ENCODE assay signal across 1 cellular context in the genomic region with DNA sequence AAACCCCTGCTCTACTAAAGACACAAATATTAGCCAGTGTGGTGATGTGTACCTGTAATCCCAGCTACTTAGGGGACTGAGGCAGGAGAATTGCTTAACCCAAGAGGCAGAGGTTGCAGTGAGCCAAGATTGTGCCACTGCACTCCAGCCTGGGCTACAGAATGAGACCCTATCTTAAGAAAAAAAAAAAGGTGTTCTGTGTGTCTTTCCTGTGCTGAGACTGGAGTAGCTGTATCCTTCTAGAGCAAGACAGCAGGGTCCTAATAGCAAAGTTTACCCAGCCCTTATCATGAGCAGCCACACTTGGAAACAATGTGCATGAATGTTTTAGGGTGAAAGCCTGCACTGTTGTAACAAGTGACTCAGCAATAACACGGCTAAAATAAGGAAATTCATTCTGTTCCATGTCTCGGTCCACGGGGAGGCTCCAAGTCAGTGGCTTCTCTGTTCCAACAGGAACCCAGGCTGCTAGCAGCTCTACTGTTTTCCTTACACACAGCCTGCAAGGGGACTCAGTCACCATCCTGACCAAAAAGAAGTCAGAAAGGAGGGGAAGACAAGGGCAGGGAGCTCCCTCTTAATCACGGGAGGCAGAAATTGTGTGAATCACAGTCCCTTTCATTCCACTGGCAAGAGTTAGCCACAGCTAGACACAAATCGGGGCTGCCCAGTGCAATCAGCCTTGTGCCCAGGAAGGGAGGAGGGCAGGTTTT.
A peak's percentile ranks its signal among the peaks of the same experiment; 100 is the strongest.
TF ChIP-seq lines count a peak whose summit lies in the region.

No MANE protein-coding gene starts in this region.

TF ChIP-seq in K562, 482 proteins besides CTCF, POLR2A, EP300 and RAD21 (continued from another document and continues in another):
- TF ChIP-seq, protein P1, sequence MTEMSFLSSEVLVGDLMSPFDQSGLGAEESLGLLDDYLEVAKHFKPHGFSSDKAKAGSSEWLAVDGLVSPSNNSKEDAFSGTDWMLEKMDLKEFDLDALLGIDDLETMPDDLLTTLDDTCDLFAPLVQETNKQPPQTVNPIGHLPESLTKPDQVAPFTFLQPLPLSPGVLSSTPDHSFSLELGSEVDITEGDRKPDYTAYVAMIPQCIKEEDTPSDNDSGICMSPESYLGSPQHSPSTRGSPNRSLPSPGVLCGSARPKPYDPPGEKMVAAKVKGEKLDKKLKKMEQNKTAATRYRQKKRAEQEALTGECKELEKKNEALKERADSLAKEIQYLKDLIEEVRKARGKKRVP (CRISPR knock-in tag; IDR thresholded peaks at IDR 0.05), result peak; percentile 51; the same call in 1 of the 2 replicates
- TF ChIP-seq, protein P2, sequence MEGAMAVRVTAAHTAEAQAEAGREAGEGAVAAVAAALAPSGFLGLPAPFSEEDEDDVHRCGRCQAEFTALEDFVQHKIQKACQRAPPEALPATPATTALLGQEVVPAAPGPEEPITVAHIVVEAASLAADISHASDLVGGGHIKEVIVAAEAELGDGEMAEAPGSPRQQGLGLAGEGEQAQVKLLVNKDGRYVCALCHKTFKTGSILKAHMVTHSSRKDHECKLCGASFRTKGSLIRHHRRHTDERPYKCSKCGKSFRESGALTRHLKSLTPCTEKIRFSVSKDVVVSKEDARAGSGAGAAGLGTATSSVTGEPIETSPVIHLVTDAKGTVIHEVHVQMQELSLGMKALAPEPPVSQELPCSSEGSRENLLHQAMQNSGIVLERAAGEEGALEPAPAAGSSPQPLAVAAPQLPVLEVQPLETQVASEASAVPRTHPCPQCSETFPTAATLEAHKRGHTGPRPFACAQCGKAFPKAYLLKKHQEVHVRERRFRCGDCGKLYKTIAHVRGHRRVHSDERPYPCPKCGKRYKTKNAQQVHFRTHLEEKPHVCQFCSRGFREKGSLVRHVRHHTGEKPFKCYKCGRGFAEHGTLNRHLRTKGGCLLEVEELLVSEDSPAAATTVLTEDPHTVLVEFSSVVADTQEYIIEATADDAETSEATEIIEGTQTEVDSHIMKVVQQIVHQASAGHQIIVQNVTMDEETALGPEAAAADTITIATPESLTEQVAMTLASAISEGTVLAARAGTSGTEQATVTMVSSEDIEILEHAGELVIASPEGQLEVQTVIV (CRISPR knock-in tag; IDR thresholded peaks at IDR 0.05; ENCODE audit: borderline replicate concordance), result no peak
- TF ChIP-seq CREB1 (IDR thresholded peaks at IDR 0.05) (0 out of 2 replicates have a peak, but pooled peaks have one; percentile 37), CREB1 (CRISPR knock-in tag; IDR thresholded peaks at IDR 0.05) (no peak), ZNF253 (CRISPR knock-in tag; conservative IDR thresholded peaks at IDR 0.05) (no peak), SRSF3 (IDR thresholded peaks at IDR 0.05; ENCODE audit: insufficient read depth, low read length) (no peak), ZNF184 (CRISPR knock-in tag; IDR thresholded peaks at IDR 0.05) (no peak), MEF2A (IDR thresholded peaks at IDR 0.05; ENCODE audit: control insufficient read depth, low read depth, low read length) (no peak), ELF4 (CRISPR knock-in tag; IDR thresholded peaks at IDR 0.05) (0 out of 2 replicates have a peak, but pooled peaks have one; percentile 10), RBM22 (IDR thresholded peaks at IDR 0.05; ENCODE audit: low read depth, low read length, poor library complexity, severe bottlenecking) (no peak), CBFB (CRISPR knock-in tag; IDR thresholded peaks at IDR 0.05) (no peak), BRD9 (IDR thresholded peaks at IDR 0.05; ENCODE audit: low read depth, partially characterized antibody) (no peak), CBFA2T2 (conservative IDR thresholded peaks at IDR 0.05) (peak; percentile 92), MCM5 (IDR thresholded peaks at IDR 0.05; ENCODE audit: low read depth) (no peak), ZNF212 (CRISPR knock-in tag; IDR thresholded peaks at IDR 0.05) (no peak), ZNF764 (CRISPR knock-in tag; IDR thresholded peaks at IDR 0.05; ENCODE audit: low read depth) (no peak), SAP30 (IDR thresholded peaks at IDR 0.05; ENCODE audit: borderline replicate concordance, insufficient read depth, low read depth, low read length, poor library complexity, severe bottlenecking) (no peak), TAF1 (IDR thresholded peaks at IDR 0.05; ENCODE audit: control insufficient read depth, extremely low read depth, insufficient read depth, low read length, severe bottlenecking) (no peak), BCOR (IDR thresholded peaks at IDR 0.05) (peak; percentile 57; the same call in 1 of the 2 replicates), PTTG1 (tag; IDR thresholded peaks at IDR 0.05; ENCODE audit: low read depth) (no peak), ZNF121 (CRISPR knock-in tag; conservative IDR thresholded peaks at IDR 0.05) (no peak), SMAD4 (CRISPR knock-in tag; conservative IDR thresholded peaks at IDR 0.05) (peak; percentile 81), HDAC6 (IDR thresholded peaks at IDR 0.05; ENCODE audit: low read depth, low read length) (no peak), PYGO2 (tag; IDR thresholded peaks at IDR 0.05) (no peak), CAMTA2 (CRISPR knock-in tag; conservative IDR thresholded peaks at IDR 0.05) (no peak), HSF4 (CRISPR knock-in tag; IDR thresholded peaks at IDR 0.05; ENCODE audit: borderline replicate concordance) (no peak), ZFP36 (IDR thresholded peaks at IDR 0.05; ENCODE audit: low read depth, low read length, partially characterized antibody) (no peak), WHSC1 (IDR thresholded peaks at IDR 0.05; ENCODE audit: low read length) (no peak), ZNF785 (CRISPR knock-in tag; IDR thresholded peaks at IDR 0.05) (no peak), TEAD1 (CRISPR knock-in tag; IDR thresholded peaks at IDR 0.05) (peak; percentile 73 to 75; a peak in 3 of 4 replicates), HOXB6 (CRISPR knock-in tag; IDR thresholded peaks at IDR 0.05; ENCODE audit: borderline replicate concordance) (no peak), ZNF23 (CRISPR knock-in tag; IDR thresholded peaks at IDR 0.05) (no peak), SNIP1 (IDR thresholded peaks at IDR 0.05; ENCODE audit: low read depth) (no peak), ZNF444 (CRISPR knock-in tag; IDR thresholded peaks at IDR 0.05) (no peak), XRCC5 (IDR thresholded peaks at IDR 0.05; ENCODE audit: low read depth, low read length) (no peak)
- TF ChIP-seq, protein P3, sequence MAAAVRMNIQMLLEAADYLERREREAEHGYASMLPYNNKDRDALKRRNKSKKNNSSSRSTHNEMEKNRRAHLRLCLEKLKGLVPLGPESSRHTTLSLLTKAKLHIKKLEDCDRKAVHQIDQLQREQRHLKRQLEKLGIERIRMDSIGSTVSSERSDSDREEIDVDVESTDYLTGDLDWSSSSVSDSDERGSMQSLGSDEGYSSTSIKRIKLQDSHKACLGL (CRISPR knock-in tag; IDR thresholded peaks at IDR 0.05; ENCODE audit: borderline replicate concordance, poor library complexity, severe bottlenecking), result no peak
- TF ChIP-seq, protein P4, sequence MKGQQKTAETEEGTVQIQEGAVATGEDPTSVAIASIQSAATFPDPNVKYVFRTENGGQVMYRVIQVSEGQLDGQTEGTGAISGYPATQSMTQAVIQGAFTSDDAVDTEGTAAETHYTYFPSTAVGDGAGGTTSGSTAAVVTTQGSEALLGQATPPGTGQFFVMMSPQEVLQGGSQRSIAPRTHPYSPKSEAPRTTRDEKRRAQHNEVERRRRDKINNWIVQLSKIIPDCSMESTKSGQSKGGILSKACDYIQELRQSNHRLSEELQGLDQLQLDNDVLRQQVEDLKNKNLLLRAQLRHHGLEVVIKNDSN (CRISPR knock-in tag; IDR thresholded peaks at IDR 0.05), result no peak
- TF ChIP-seq, protein P5, sequence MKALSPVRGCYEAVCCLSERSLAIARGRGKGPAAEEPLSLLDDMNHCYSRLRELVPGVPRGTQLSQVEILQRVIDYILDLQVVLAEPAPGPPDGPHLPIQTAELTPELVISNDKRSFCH (CRISPR knock-in tag; IDR thresholded peaks at IDR 0.05), result no peak
- TF ChIP-seq, protein P5 (tag; IDR thresholded peaks at IDR 0.05), result no peak
- TF ChIP-seq, protein P6, sequence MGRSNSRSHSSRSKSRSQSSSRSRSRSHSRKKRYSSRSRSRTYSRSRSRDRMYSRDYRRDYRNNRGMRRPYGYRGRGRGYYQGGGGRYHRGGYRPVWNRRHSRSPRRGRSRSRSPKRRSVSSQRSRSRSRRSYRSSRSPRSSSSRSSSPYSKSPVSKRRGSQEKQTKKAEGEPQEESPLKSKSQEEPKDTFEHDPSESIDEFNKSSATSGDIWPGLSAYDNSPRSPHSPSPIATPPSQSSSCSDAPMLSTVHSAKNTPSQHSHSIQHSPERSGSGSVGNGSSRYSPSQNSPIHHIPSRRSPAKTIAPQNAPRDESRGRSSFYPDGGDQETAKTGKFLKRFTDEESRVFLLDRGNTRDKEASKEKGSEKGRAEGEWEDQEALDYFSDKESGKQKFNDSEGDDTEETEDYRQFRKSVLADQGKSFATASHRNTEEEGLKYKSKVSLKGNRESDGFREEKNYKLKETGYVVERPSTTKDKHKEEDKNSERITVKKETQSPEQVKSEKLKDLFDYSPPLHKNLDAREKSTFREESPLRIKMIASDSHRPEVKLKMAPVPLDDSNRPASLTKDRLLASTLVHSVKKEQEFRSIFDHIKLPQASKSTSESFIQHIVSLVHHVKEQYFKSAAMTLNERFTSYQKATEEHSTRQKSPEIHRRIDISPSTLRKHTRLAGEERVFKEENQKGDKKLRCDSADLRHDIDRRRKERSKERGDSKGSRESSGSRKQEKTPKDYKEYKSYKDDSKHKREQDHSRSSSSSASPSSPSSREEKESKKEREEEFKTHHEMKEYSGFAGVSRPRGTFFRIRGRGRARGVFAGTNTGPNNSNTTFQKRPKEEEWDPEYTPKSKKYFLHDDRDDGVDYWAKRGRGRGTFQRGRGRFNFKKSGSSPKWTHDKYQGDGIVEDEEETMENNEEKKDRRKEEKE (IDR thresholded peaks at IDR 0.05; ENCODE audit: borderline replicate concordance in 1 of 2, control insufficient read depth in 1 of 2, low read depth in 2 of 2, low read length in 1 of 2), result no peak
- TF ChIP-seq, protein P7, sequence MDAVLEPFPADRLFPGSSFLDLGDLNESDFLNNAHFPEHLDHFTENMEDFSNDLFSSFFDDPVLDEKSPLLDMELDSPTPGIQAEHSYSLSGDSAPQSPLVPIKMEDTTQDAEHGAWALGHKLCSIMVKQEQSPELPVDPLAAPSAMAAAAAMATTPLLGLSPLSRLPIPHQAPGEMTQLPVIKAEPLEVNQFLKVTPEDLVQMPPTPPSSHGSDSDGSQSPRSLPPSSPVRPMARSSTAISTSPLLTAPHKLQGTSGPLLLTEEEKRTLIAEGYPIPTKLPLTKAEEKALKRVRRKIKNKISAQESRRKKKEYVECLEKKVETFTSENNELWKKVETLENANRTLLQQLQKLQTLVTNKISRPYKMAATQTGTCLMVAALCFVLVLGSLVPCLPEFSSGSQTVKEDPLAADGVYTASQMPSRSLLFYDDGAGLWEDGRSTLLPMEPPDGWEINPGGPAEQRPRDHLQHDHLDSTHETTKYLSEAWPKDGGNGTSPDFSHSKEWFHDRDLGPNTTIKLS (IDR thresholded peaks at IDR 0.05; ENCODE audit: borderline replicate concordance, low read depth), result peak; percentile 85; the same call in 1 of the 2 replicates
- TF ChIP-seq, protein P8, sequence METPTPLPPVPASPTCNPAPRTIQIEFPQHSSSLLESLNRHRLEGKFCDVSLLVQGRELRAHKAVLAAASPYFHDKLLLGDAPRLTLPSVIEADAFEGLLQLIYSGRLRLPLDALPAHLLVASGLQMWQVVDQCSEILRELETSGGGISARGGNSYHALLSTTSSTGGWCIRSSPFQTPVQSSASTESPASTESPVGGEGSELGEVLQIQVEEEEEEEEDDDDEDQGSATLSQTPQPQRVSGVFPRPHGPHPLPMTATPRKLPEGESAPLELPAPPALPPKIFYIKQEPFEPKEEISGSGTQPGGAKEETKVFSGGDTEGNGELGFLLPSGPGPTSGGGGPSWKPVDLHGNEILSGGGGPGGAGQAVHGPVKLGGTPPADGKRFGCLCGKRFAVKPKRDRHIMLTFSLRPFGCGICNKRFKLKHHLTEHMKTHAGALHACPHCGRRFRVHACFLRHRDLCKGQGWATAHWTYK (CRISPR knock-in tag; IDR thresholded peaks at IDR 0.05), result no peak
- TF ChIP-seq, protein P9, sequence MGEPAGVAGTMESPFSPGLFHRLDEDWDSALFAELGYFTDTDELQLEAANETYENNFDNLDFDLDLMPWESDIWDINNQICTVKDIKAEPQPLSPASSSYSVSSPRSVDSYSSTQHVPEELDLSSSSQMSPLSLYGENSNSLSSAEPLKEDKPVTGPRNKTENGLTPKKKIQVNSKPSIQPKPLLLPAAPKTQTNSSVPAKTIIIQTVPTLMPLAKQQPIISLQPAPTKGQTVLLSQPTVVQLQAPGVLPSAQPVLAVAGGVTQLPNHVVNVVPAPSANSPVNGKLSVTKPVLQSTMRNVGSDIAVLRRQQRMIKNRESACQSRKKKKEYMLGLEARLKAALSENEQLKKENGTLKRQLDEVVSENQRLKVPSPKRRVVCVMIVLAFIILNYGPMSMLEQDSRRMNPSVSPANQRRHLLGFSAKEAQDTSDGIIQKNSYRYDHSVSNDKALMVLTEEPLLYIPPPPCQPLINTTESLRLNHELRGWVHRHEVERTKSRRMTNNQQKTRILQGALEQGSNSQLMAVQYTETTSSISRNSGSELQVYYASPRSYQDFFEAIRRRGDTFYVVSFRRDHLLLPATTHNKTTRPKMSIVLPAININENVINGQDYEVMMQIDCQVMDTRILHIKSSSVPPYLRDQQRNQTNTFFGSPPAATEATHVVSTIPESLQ (CRISPR knock-in tag; IDR thresholded peaks at IDR 0.05), result no peak
- TF ChIP-seq, protein P10, sequence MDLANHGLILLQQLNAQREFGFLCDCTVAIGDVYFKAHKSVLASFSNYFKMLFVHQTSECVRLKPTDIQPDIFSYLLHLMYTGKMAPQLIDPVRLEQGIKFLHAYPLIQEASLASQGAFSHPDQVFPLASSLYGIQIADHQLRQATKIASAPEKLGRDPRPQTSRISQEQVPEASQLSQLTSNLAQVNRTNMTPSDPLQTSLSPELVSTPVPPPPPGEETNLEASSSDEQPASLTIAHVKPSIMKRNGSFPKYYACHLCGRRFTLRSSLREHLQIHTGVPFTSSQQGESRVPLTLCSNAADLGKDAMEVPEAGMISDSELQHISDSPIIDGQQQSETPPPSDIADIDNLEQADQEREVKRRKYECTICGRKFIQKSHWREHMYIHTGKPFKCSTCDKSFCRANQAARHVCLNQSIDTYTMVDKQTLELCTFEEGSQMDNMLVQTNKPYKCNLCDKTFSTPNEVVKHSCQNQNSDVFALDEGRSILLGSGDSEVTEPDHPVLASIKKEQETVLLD (IDR thresholded peaks at IDR 0.05), result no peak; the same call in 1 of the 2 replicates
